In the genomic region with DNA sequence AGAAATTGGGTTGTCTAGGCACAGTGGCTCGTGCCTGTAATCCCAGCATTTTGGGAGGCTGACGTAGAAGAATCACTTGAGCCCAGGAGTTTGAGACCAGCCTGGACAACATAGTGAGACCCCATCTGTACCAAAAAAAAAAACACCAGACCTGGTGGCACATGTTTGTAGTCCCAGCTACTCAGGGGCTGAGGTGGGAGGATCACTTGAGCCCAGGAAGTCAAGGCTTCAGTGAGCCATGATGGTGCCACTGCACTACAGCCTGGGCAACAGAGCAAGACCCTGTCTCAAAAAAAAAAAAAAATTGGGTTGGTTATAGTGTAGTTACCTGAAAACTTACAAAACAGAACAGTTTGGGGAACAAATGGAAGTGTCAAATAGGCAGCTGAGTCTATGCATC, we compare ENCODE assay signal across 1 cellular context. TPM values are rescaled to one million over a fixed set of nuclear protein-coding genes. Genes with fewer than 3 reads are reported as not detected.
"Had no signal": no experiment of that assay in that cellular context is flagged by ENCODE, and none has a peak within 500 bp of the region (broad histone marks: within the 10 kb centered on the region; RNA-seq: fewer than 3 reads in every experiment).

No MANE protein-coding gene starts in this region.

RNA-seq across cellular contexts. Expression of a gene that starts 54.9 kb away (rescaled TPM):
- total RNA-seq: SJSA1 had no signal
